In genomic region chr11:35145249-35145648, GRCh38 we compare ENCODE assay signal across 1 cellular context.
TF ChIP-seq lines count a peak whose summit lies in the region.

No MANE protein-coding gene starts in this region.

TF ChIP-seq in GM12878, 131 proteins besides CTCF, POLR2A, EP300 and RAD21 (continued from another document):
- TF ChIP-seq NRF1 (conservative IDR thresholded peaks at IDR 0.05; ENCODE audit: low read depth, low read length) (no peak), NFIC (IDR thresholded peaks at IDR 0.05; ENCODE audit: low read depth, low read length) (peak; percentile 93), ZNF384 (IDR thresholded peaks at IDR 0.05; ENCODE audit: borderline replicate concordance, low read depth, low read length) (no peak), ZZZ3 (IDR thresholded peaks at IDR 0.05; ENCODE audit: control insufficient read depth, insufficient read length, low read depth) (no peak), SUPT20H (IDR thresholded peaks at IDR 0.05; ENCODE audit: borderline replicate concordance, control insufficient read depth, low read depth, low read length) (no peak), GATAD2B (conservative IDR thresholded peaks at IDR 0.05; ENCODE audit: low read depth) (peak; percentile 75; the same call in 1 of the 2 replicates), FOXK2 (IDR thresholded peaks at IDR 0.05) (no peak), WRNIP1 (IDR thresholded peaks at IDR 0.05; ENCODE audit: borderline replicate concordance, low read depth, low read length) (no peak), BHLHE40 (IDR thresholded peaks at IDR 0.05; ENCODE audit: borderline replicate concordance in 1 of 2, low read depth in 2 of 2, low read length in 1 of 2) (peak; percentile 70 to 84), MEF2B (IDR thresholded peaks at IDR 0.05; ENCODE audit: partially characterized antibody, poor library complexity, severe bottlenecking) (peak; percentile 52), EED (IDR thresholded peaks at IDR 0.05; ENCODE audit: low read depth) (peak; percentile 88), SMAD1 (IDR thresholded peaks at IDR 0.05; ENCODE audit: low read depth, partially characterized antibody) (no peak), ESRRA (IDR thresholded peaks at IDR 0.05; ENCODE audit: low read length) (no peak), MTA3 (IDR thresholded peaks at IDR 0.05; ENCODE audit: borderline replicate concordance, low read length) (peak; percentile 85; the same call in 1 of the 2 replicates), SREBF1 (IDR thresholded peaks at IDR 0.05; ENCODE audit: low read length) (no peak), PAX8 (IDR thresholded peaks at IDR 0.05) (no peak), ZBED1 (IDR thresholded peaks at IDR 0.05; ENCODE audit: borderline replicate concordance) (peak; percentile 91; the same call in 1 of the 2 replicates), RUNX3 (IDR thresholded peaks at IDR 0.05; ENCODE audit: low read length) (peak; percentile 100), IKZF1 (conservative IDR thresholded peaks at IDR 0.05) (peak; percentile 81), TCF3 (IDR thresholded peaks at IDR 0.05; ENCODE audit: borderline replicate concordance, insufficient read depth, low read depth, low read length) (peak; percentile 93), ZNF217 (IDR thresholded peaks at IDR 0.05) (no peak), POLR2AphosphoS5 (IDR thresholded peaks at IDR 0.05; ENCODE audit: low read length) (peak; percentile 31; the same call in 1 of the 2 replicates)
- TF ChIP-seq, protein P1, sequence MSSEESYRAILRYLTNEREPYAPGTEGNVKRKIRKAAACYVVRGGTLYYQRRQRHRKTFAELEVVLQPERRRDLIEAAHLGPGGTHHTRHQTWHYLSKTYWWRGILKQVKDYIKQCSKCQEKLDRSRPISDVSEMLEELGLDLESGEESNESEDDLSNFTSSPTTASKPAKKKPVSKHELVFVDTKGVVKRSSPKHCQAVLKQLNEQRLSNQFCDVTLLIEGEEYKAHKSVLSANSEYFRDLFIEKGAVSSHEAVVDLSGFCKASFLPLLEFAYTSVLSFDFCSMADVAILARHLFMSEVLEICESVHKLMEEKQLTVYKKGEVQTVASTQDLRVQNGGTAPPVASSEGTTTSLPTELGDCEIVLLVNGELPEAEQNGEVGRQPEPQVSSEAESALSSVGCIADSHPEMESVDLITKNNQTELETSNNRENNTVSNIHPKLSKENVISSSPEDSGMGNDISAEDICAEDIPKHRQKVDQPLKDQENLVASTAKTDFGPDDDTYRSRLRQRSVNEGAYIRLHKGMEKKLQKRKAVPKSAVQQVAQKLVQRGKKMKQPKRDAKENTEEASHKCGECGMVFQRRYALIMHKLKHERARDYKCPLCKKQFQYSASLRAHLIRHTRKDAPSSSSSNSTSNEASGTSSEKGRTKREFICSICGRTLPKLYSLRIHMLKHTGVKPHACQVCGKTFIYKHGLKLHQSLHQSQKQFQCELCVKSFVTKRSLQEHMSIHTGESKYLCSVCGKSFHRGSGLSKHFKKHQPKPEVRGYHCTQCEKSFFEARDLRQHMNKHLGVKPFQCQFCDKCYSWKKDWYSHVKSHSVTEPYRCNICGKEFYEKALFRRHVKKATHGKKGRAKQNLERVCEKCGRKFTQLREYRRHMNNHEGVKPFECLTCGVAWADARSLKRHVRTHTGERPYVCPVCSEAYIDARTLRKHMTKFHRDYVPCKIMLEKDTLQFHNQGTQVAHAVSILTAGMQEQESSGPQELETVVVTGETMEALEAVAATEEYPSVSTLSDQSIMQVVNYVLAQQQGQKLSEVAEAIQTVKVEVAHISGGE (CRISPR knock-in tag; IDR thresholded peaks at IDR 0.05), result no peak
- TF ChIP-seq, protein P2, sequence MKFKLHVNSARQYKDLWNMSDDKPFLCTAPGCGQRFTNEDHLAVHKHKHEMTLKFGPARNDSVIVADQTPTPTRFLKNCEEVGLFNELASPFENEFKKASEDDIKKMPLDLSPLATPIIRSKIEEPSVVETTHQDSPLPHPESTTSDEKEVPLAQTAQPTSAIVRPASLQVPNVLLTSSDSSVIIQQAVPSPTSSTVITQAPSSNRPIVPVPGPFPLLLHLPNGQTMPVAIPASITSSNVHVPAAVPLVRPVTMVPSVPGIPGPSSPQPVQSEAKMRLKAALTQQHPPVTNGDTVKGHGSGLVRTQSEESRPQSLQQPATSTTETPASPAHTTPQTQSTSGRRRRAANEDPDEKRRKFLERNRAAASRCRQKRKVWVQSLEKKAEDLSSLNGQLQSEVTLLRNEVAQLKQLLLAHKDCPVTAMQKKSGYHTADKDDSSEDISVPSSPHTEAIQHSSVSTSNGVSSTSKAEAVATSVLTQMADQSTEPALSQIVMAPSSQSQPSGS (IDR thresholded peaks at IDR 0.05; ENCODE audit: low read length), result peak; percentile 96
